In genomic region chr1:85615536-85615935, GRCh38 we compare ENCODE assay signal across 20 cellular contexts. TPM values are rescaled to one million over a fixed set of nuclear protein-coding genes. Genes with fewer than 3 reads are reported as not detected.
"Had no signal": no experiment of that assay in that cellular context is flagged by ENCODE, and none has a peak within 500 bp of the region (broad histone marks: within the 10 kb centered on the region; RNA-seq: fewer than 3 reads in every experiment).

No MANE protein-coding gene starts in this region.

- ATAC-seq: gastrocnemius medialis; heart right ventricle; left ventricle myocardium superior; naive thymus-derived CD4-positive, alpha-beta T cell; psoas muscle; stimulated activated effector memory CD8-positive, alpha-beta T cell treated with anti-CD3 and anti-CD28 coated beads, Interleukin-12 subunit alpha, Interleukin-12 subunit beta, amount 100 ng/mL, for 72 hours; upper lobe of right lung had no signal

- H3K9me3 ChIP-seq: esophagus squamous epithelium, gastrocnemius medialis, psoas muscle, right lobe of liver, suprapubic skin, tibial artery, upper lobe of right lung, vagina had no signal

- H3K36me3 ChIP-seq: esophagus squamous epithelium, gastrocnemius medialis, heart right ventricle, right lobe of liver, suprapubic skin, tibial artery, upper lobe of right lung, vagina had no signal

- H3K36me3 Mint-ChIP-seq: stimulated activated effector memory CD8-positive, alpha-beta T cell treated with anti-CD3 and anti-CD28 coated beads, Interleukin-12 subunit alpha, Interleukin-12 subunit beta, amount 100 ng/mL, for 72 hours had no signal

- H3K4me3 Mint-ChIP-seq: dendritic cell treated with granulocyte-macrophage colony-stimulating factor and Interleukin-4, amounts not matched to agents 40 ng/mL and 50 ng/mL, for 4 days; immature natural killer cell; naive thymus-derived CD4-positive, alpha-beta T cell; nephron progenitor cell; stimulated activated effector memory CD8-positive, alpha-beta T cell treated with anti-CD3 and anti-CD28 coated beads, Interleukin-12 subunit alpha, Interleukin-12 subunit beta, amount 100 ng/mL, for 72 hours had no signal

- DNase-seq: esophagus squamous epithelium; gastrocnemius medialis; heart right ventricle; immature natural killer cell; left ventricle myocardium superior; naive thymus-derived CD4-positive, alpha-beta T cell; nephron progenitor cell; stimulated activated CD4-positive, alpha-beta T cell treated with anti-CD3 and anti-CD28 coated beads, Interleukin-4, amount 100 ng/mL, for 1 hour; stimulated activated CD8-positive, alpha-beta memory T cell treated with anti-CD3 and anti-CD28 coated beads, Interleukin-4, amount 100 ng/mL, for 48 hours; stimulated activated naive CD8-positive, alpha-beta T cell treated with anti-CD3 and anti-CD28 coated beads, Interleukin-15, Interleukin-2, amounts not matched to agents 100 U/mL and 50 U/mL, for 24 hours; tibial artery; upper lobe of right lung had no signal

- H3K27ac ChIP-seq: esophagus squamous epithelium, gastrocnemius medialis, heart right ventricle, psoas muscle, suprapubic skin, tibial artery, upper lobe of right lung, vagina had no signal

- H3K27me3 ChIP-seq: gastrocnemius medialis, right lobe of liver, suprapubic skin, tibial artery, upper lobe of right lung, vagina had no signal

- H3K27ac Mint-ChIP-seq: dendritic cell treated with granulocyte-macrophage colony-stimulating factor and Interleukin-4, amounts not matched to agents 40 ng/mL and 50 ng/mL, for 4 days; immature natural killer cell; naive thymus-derived CD4-positive, alpha-beta T cell; nephron progenitor cell; stimulated activated effector memory CD8-positive, alpha-beta T cell treated with anti-CD3 and anti-CD28 coated beads, Interleukin-12 subunit alpha, Interleukin-12 subunit beta, amount 100 ng/mL, for 72 hours had no signal

- H3K27me3 Mint-ChIP-seq: naive thymus-derived CD4-positive, alpha-beta T cell had no signal

- H3K4me1 Mint-ChIP-seq: immature natural killer cell; naive thymus-derived CD4-positive, alpha-beta T cell; stimulated activated effector memory CD8-positive, alpha-beta T cell treated with anti-CD3 and anti-CD28 coated beads, Interleukin-12 subunit alpha, Interleukin-12 subunit beta, amount 100 ng/mL, for 72 hours had no signal

- H3K4me3 ChIP-seq: esophagus squamous epithelium, gastrocnemius medialis, lung, psoas muscle, suprapubic skin, tibial artery, upper lobe of right lung, vagina had no signal

RNA-seq across cellular contexts. Expression of gene CCN1, which starts 35.0 kb away (rescaled TPM):
- total RNA-seq: mononuclear cell; naive thymus-derived CD4-positive, alpha-beta T cell had no signal
